In the genomic region with DNA sequence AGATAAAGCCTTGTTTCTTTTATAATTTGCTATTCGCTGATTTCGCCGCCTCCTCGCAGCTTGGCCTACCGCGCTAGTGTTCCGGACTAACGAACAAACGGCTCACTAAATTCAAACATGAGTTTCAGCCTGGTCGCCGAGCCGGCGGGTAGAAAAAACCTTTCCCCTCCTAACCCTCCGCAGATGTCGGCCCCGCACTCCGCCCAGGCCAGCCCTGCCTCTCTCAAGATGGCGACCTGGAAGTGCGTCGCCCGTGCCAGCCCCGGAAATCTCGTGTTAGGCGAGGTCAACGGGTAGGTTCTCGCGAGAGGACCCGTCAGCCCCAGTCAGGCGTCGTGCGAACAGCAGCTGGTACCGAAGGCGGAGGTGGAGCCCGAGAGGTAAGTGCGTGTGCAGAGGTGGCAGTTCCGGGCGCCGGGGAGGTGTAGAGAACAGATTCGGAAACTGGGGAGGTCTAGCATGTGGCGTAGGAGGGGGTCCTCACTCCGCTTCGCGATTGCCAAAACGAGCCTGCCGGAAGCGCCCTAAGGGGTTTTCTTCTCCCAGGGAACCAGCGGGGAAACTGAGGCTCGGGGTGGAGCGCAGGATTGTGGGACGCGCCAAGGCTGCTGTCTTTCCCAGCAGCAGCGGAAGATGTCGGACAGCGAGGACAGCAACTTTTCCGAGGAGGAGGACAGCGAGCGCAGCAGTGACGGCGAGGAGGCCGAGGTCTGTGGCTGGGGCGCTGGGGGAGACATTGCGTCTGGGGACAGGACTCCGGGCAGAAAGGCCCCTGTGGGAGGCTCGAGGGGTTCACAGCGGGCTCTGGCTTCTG, we compare ENCODE assay signal across 8 cellular contexts. TPM values are rescaled to one million over a fixed set of nuclear protein-coding genes. Genes with fewer than 3 reads are reported as not detected.
A peak's percentile ranks its signal among the peaks of the same experiment; 100 is the strongest.
DNase-seq lines count a peak whose midpoint lies in the region; TF ChIP-seq lines count a peak whose summit lies in the region.

A gene (plus strand): TSS at position 325 of the 814 bp plus-strand sequence. CDS start 309 bp downstream, at position 634.

- H3K4me3 ChIP-seq in NB4 (ENCODE audit: low read depth, low read length) (peak within 1 kb of the TSS; percentile 93), SK-N-MC (peak within 1 kb of the TSS; percentile 95), suprapubic skin (peak within 1 kb of the TSS; percentile 86)

- no peaks in the 10 kb centered on the region for H3K27me3 ChIP-seq in suprapubic skin

- H3K4me1 ChIP-seq in suprapubic skin = peaks cover 42% of the 10 kb centered on the region

- no peaks in the 10 kb centered on the region for H3K9me3 ChIP-seq in SK-N-MC (ENCODE audit: low read depth, low read length)
- H3K9me3 ChIP-seq in suprapubic skin = no peaks in the 10 kb centered on the region

- TF ChIP-seq POLR2A in NB4 (IDR thresholded peaks at IDR 0.05; ENCODE audit: extremely low read depth, insufficient read length) (peak; percentile 80), suprapubic skin (IDR thresholded peaks at IDR 0.05) (peak in 1 of 2 donors; percentile 95)

- H3K9ac ChIP-seq in SK-N-MC (ENCODE audit: insufficient read length) = peak within 1 kb of the TSS; percentile 97

- no peak for TF ChIP-seq EP300 in suprapubic skin (IDR thresholded peaks at IDR 0.05)

- DNase-seq in GM03348 (ENCODE audit: low spot score) = peak; percentile 97
- DNase-seq in HFFc6 = peak; percentile 95
- peak; percentile 95 for DNase-seq in NB4 (ENCODE audit: low read depth)
- peak; percentile 79 for DNase-seq in SK-N-MC (ENCODE audit: low read depth, low spot score)
- peak; percentile 99 for DNase-seq in activated naive CD4-positive, alpha-beta T cell treated with anti-CD3 and anti-CD28 coated beads, Interleukin-2, amount 10 ng/mL, durations not matched to agents 7 days and 5 days
- DNase-seq in germinal center (ENCODE audit: low spot score) = peak; percentile 97
- DNase-seq in nucleus accumbens (lab: John Stamatoyannopoulos, UW) = peak; percentile 48 to 97 (median 90)
- peak; percentile 98 to 100 for DNase-seq in suprapubic skin (ENCODE audit: low spot score in 2 of 2)

- H3K36me3 ChIP-seq in SK-N-MC (ENCODE audit: insufficient read depth, low read length) (peaks cover 16% of the 10 kb centered on the region), suprapubic skin (peaks cover 4% of the 10 kb centered on the region)

- peak within 1 kb of the TSS; percentile 96 for H3K4me3 Mint-ChIP-seq in HFFc6
- peak within 1 kb of the TSS; percentile 86 for H3K4me3 Mint-ChIP-seq in activated naive CD4-positive, alpha-beta T cell treated with anti-CD3 and anti-CD28 coated beads, Interleukin-2, amount 10 ng/mL, durations not matched to agents 7 days and 5 days

- WGBS in suprapubic skin = under 1% methylated on average over 36 of the region's 65 CpGs

- peaks cover 52% of the 10 kb centered on the region for H3K4me1 Mint-ChIP-seq in HFFc6 (ENCODE audit: low read depth)
- peaks cover 54% of the 10 kb centered on the region for H3K4me1 Mint-ChIP-seq in activated naive CD4-positive, alpha-beta T cell treated with anti-CD3 and anti-CD28 coated beads, Interleukin-2, amount 10 ng/mL, durations not matched to agents 7 days and 5 days

- peaks cover 7% of the 10 kb centered on the region for H3K27me3 Mint-ChIP-seq in HFFc6 (ENCODE audit: insufficient read depth)
- H3K27me3 Mint-ChIP-seq in activated naive CD4-positive, alpha-beta T cell treated with anti-CD3 and anti-CD28 coated beads, Interleukin-2, amount 10 ng/mL, durations not matched to agents 7 days and 5 days = no peaks in the 10 kb centered on the region

- no peak for TF ChIP-seq CTCF in HFFc6 (IDR thresholded peaks at IDR 0.05)
- TF ChIP-seq CTCF in NB4 (IDR thresholded peaks at IDR 0.05; ENCODE audit: low read depth, low read length) = no peak
- TF ChIP-seq CTCF in suprapubic skin (IDR thresholded peaks at IDR 0.05) = no peak

- peaks cover 3% of the 10 kb centered on the region; the same call in 1 of the 2 replicates for H3K9me3 Mint-ChIP-seq in HFFc6
- H3K9me3 Mint-ChIP-seq in activated naive CD4-positive, alpha-beta T cell treated with anti-CD3 and anti-CD28 coated beads, Interleukin-2, amount 10 ng/mL, durations not matched to agents 7 days and 5 days = no peaks in the 10 kb centered on the region

- H3K27ac Mint-ChIP-seq in HFFc6 = peak within 1 kb of the TSS; percentile 95
- H3K27ac Mint-ChIP-seq in activated naive CD4-positive, alpha-beta T cell treated with anti-CD3 and anti-CD28 coated beads, Interleukin-2, amount 10 ng/mL, durations not matched to agents 7 days and 5 days = peak within 1 kb of the TSS; percentile 93

- CTCF ChIA-PET in activated naive CD4-positive, alpha-beta T cell treated with anti-CD3 and anti-CD28 coated beads, Interleukin-2, amount 10 ng/mL, durations not matched to agents 7 days and 5 days (lab: Charles Lee) = interaction anchor here (0.6 to 1.3 kb wide), 2 partner anchors 88 to 635 kb away, joined by 3 to 5 read pairs; a partner anchor contains a TSS

- peaks cover 34% of the 10 kb centered on the region for H3K36me3 Mint-ChIP-seq in HFFc6 (ENCODE audit: low read depth)
- peaks cover 34% of the 10 kb centered on the region for H3K36me3 Mint-ChIP-seq in activated naive CD4-positive, alpha-beta T cell treated with anti-CD3 and anti-CD28 coated beads, Interleukin-2, amount 10 ng/mL, durations not matched to agents 7 days and 5 days

- H3K27ac ChIP-seq in SK-N-MC (peak within 1 kb of the TSS; percentile 89), suprapubic skin (peak within 1 kb of the TSS; percentile 95)

RNA-seq across cellular contexts. Expression of the gene that starts here (rescaled TPM):
- total RNA-seq in HFFc6 (2021; fragmentation: NEBNext Ultra II Directional; extraction: Animal tissue kit (Norgen Biotek cat#: 25700)) = 100 to 1,000 TPM; 102 to 129 (median 107) TPM
- 100 to 1,000 TPM in 1 of 4 donors, 10 to 100 TPM in 3; 59.4 to 135 (median 75.4) TPM for total RNA-seq in suprapubic skin

Comparison
In these comparisons a context has a peak if more than half of its experiments do, and no peak if none do; other contexts are left out.
1. Peak in every context shown above with its lines: DNase-seq, H3K4me3 ChIP-seq and H3K27ac ChIP-seq.